Comparison of ENCODE assay signal across 3 cellular contexts in genomic region chr19:2963122-2963521, GRCh38.
TF ChIP-seq lines count a peak whose summit lies in the region.

No MANE protein-coding gene starts in this region.

TF ChIP-seq in HEK293, 187 proteins besides CTCF, POLR2A, EP300 and RAD21:
- TF ChIP-seq ZNF473 (tag by site-specific recombination; IDR thresholded peaks at IDR 0.05) (no peak), MEIS1 (CRISPR knock-in tag; IDR thresholded peaks at IDR 0.05; ENCODE audit: borderline replicate concordance) (no peak), ZNF600 (tag by site-specific recombination; IDR thresholded peaks at IDR 0.05) (no peak), SP3 (tag by site-specific recombination; IDR thresholded peaks at IDR 0.05) (no peak), ZNF121 (tag by site-specific recombination; IDR thresholded peaks at IDR 0.05) (peak; percentile 92), SP2 (tag by site-specific recombination; IDR thresholded peaks at IDR 0.05) (no peak)

TF ChIP-seq in WTC11, 78 proteins besides CTCF, POLR2A, EP300 and RAD21:
- TF ChIP-seq SOX15 (CRISPR knock-in tag; IDR thresholded peaks at IDR 0.05) (no peak), ZNF121 (CRISPR knock-in tag; IDR thresholded peaks at IDR 0.05) (peak; percentile 79; the same call in 1 of the 2 replicates), ZNF416 (CRISPR knock-in tag; IDR thresholded peaks at IDR 0.05) (no peak)
TF ChIP-seq in WTC11: peak in this region for 1.

TF ChIP-seq in H1, 55 proteins besides CTCF, POLR2A, EP300 and RAD21:
- TF ChIP-seq ATF3 (IDR thresholded peaks at IDR 0.05; ENCODE audit: insufficient read depth, low read depth, low read length) (no peak), JUND (IDR thresholded peaks at IDR 0.05; ENCODE audit: low read length) (no peak), HDAC6 (IDR thresholded peaks at IDR 0.05; ENCODE audit: low read depth, low read length) (no peak), BRCA1 (IDR thresholded peaks at IDR 0.05; ENCODE audit: low read depth, low read length) (no peak), TAF1 (IDR thresholded peaks at IDR 0.05; ENCODE audit: low read depth, low read length) (no peak), RXRA (IDR thresholded peaks at IDR 0.05; ENCODE audit: insufficient read depth, low read depth, low read length) (no peak), BCL11A (IDR thresholded peaks at IDR 0.05; ENCODE audit: low read depth in 2 of 2, low read length in 2 of 2) (no peak), KDM4A (IDR thresholded peaks at IDR 0.05; ENCODE audit: low read depth, low read length, severe bottlenecking) (no peak), RNF2 (IDR thresholded peaks at IDR 0.05; ENCODE audit: borderline replicate concordance, low read depth, low read length, missing control alignments, poor library complexity, severe bottlenecking) (no peak), SIRT6 (IDR thresholded peaks at IDR 0.05; ENCODE audit: low read length) (no peak), MAX (IDR thresholded peaks at IDR 0.05) (no peak), SP1 (IDR thresholded peaks at IDR 0.05; ENCODE audit: low read depth, low read length) (no peak)
